9 cellular contexts compared by ENCODE assay signal in genomic region chr2:68366083-68366560, GRCh38. TPM values are rescaled to one million over a fixed set of nuclear protein-coding genes. Genes with fewer than 3 reads are reported as not detected.
DNase-seq lines count a peak whose midpoint lies in the region; ATAC-seq and TF ChIP-seq lines count a peak whose summit lies in the region.
"Had no signal": no experiment of that assay in that cellular context is flagged by ENCODE, and none has a peak within 500 bp of the region (broad histone marks: within the 10 kb centered on the region; RNA-seq: fewer than 3 reads in every experiment).

No MANE protein-coding gene starts in this region.

- CTCF ChIA-PET in activated CD8-positive, alpha-beta T cell treated with anti-CD3 and anti-CD28 coated beads, Interleukin-2, amount 10 ng/mL, durations not matched to agents 7 days and 5 days (lab: Charles Lee) = interaction anchor here (0.8 to 4.1 kb wide), 7 partner anchors 9 to 244 kb away, joined by 3 to 25 read pairs (median 3); no protein-coding TSS in a partner anchor

- TF ChIP-seq POLR2A in stomach (IDR thresholded peaks at IDR 0.05) = no peak

- 69 to 84% (median 71%) methylated on average over 4 of the region's 4 CpGs for WGBS in stomach, 5 donors

- H3K4me3 ChIP-seq in stomach = peak overlapping the region; percentile 13 to 33 (median 26)

- H3K9me3 Mint-ChIP-seq in activated CD8-positive, alpha-beta T cell treated with anti-CD3 and anti-CD28 coated beads, Interleukin-2, amount 10 ng/mL, durations not matched to agents 7 days and 5 days (ENCODE audit: insufficient read depth) = no peaks in the 10 kb centered on the region

- no peaks in the 10 kb centered on the region for H3K9me3 ChIP-seq in stomach

- H3K36me3 ChIP-seq in stomach = no peaks in the 10 kb centered on the region

- peak; percentile 67 for DNase-seq in SIG-M5 treated with dmso at 0.1 percent for 504 hours (lab: John Stamatoyannopoulos, UW; ENCODE audit: unreplicated experiment)
- DNase-seq in SIG-M5 (lab: John Stamatoyannopoulos, UW) = no peak
- DNase-seq in activated CD8-positive, alpha-beta T cell treated with anti-CD3 and anti-CD28 coated beads, Interleukin-2, amount 10 ng/mL, durations not matched to agents 7 days and 5 days = no peak
- DNase-seq in stomach = no peak
- no peak for DNase-seq in activated gamma-delta T cell treated with Interleukin-2 at 50 U/mL for 16 hours
- no peak for DNase-seq in hepatic stellate cell (ENCODE audit: low spot score)
- no peak for DNase-seq in central memory CD4-positive, alpha-beta T cell

- peak overlapping the region; percentile 22 for H3K27ac Mint-ChIP-seq in activated CD8-positive, alpha-beta T cell treated with anti-CD3 and anti-CD28 coated beads, Interleukin-2, amount 10 ng/mL, durations not matched to agents 7 days and 5 days

- peak; percentile 38 for ATAC-seq in HG03064 (IDR thresholded peaks at IDR 0.05; ENCODE audit: low read depth, unreplicated experiment)
- ATAC-seq in activated CD8-positive, alpha-beta T cell treated with anti-CD3 and anti-CD28 coated beads, Interleukin-2, amount 10 ng/mL, durations not matched to agents 7 days and 5 days = no peak

- no peak for TF ChIP-seq CTCF in stomach (IDR thresholded peaks at IDR 0.05)

- peaks cover 18% of the 10 kb centered on the region for H3K4me1 Mint-ChIP-seq in activated CD8-positive, alpha-beta T cell treated with anti-CD3 and anti-CD28 coated beads, Interleukin-2, amount 10 ng/mL, durations not matched to agents 7 days and 5 days (ENCODE audit: low read depth)

- POLR2A ChIA-PET in activated CD8-positive, alpha-beta T cell treated with anti-CD3 and anti-CD28 coated beads, Interleukin-2, amount 10 ng/mL, durations not matched to agents 7 days and 5 days (lab: Charles Lee) = interaction anchor here (1.1 to 1.4 kb wide), 2 partner anchors 22 to 101 kb away, joined by 3 to 4 read pairs; partner anchors contain the start of genes APLF and FBXO48

- H3K4me1 ChIP-seq in stomach = peaks cover 0 to 20% (median 2%) of the 10 kb centered on the region in 4 donors

- no peak for TF ChIP-seq EP300 in stomach (IDR thresholded peaks at IDR 0.05)

- no peaks in the 10 kb centered on the region for H3K36me3 Mint-ChIP-seq in activated CD8-positive, alpha-beta T cell treated with anti-CD3 and anti-CD28 coated beads, Interleukin-2, amount 10 ng/mL, durations not matched to agents 7 days and 5 days (ENCODE audit: low read depth)

- peak overlapping the region in 3 of 5 donors; percentile 47 to 72 (median 64) for H3K27ac ChIP-seq in stomach

- H3K27me3 ChIP-seq in stomach = no peaks in the 10 kb centered on the region

- H3K4me3 Mint-ChIP-seq in activated CD8-positive, alpha-beta T cell treated with anti-CD3 and anti-CD28 coated beads, Interleukin-2, amount 10 ng/mL, durations not matched to agents 7 days and 5 days = peak overlapping the region; percentile 23

- H3K27me3 Mint-ChIP-seq in activated CD8-positive, alpha-beta T cell treated with anti-CD3 and anti-CD28 coated beads, Interleukin-2, amount 10 ng/mL, durations not matched to agents 7 days and 5 days (ENCODE audit: low read depth) = peaks cover 7% of the 10 kb centered on the region

- intact Hi-C loops in stomach (cut with DNase I; ENCODE audit: low total_unique reads) = no loop called here

RNA-seq across cellular contexts. Expression of gene PLEK, which starts 1.0 kb away (rescaled TPM):
- total RNA-seq in activated CD8-positive, alpha-beta T cell treated with anti-CD3 and anti-CD28 coated beads, Interleukin-2, amount 10 ng/mL, durations not matched to agents 7 days and 5 days = 1 to 10 TPM; 4.5 to 4.7 TPM
- total RNA-seq in stomach = 10 to 100 TPM in 1 of 5 donors, 1 to 10 TPM in 3, under 1 TPM in 1; 0.45 to 13.2 (median 2.6) TPM
- 10 to 100 TPM in 1 of 3 donors, 1 to 10 TPM in 2; 3.8 to 18.1 (median 5.5) TPM for polyA plus RNA-seq in stomach
- total RNA-seq: HT-29 had no signal

RNA-seq across cellular contexts. Expression of gene CNRIP1, which starts 46.4 kb away (rescaled TPM):
- total RNA-seq in activated CD8-positive, alpha-beta T cell treated with anti-CD3 and anti-CD28 coated beads, Interleukin-2, amount 10 ng/mL, durations not matched to agents 7 days and 5 days = not detected
- 100 to 1,000 TPM in 1 of 5 donors, 10 to 100 TPM in 2, 1 to 10 TPM in 1, not detected in 1; 6.2 to 107 (median 19.2) TPM for total RNA-seq in stomach
- 10 to 100 TPM in 2 of 3 donors, 1 to 10 TPM in 1; 8.3 to 28.0 (median 21.4) TPM for polyA plus RNA-seq in stomach
- total RNA-seq: HT-29 had no signal
